Comparison of ENCODE assay signal across 6 cellular contexts in genomic region chr14:24243336-24243836, GRCh38. TPM values are rescaled to one million over a fixed set of nuclear protein-coding genes. Genes with fewer than 3 reads are reported as not detected.
DNase-seq lines count a peak whose midpoint lies in the region; ATAC-seq and TF ChIP-seq lines count a peak whose summit lies in the region.

No MANE protein-coding gene starts in this region.

- peak overlapping the region; percentile 98 for H3K27ac ChIP-seq in brain microvascular endothelial cell

- H3K4me1 Mint-ChIP-seq in nephron progenitor cell = peaks cover 41% of the 10 kb centered on the region

- intact Hi-C loops in Right ventricle myocardium superior (cut with DNase I) (loop anchor here (2.0 kb wide), 1 partner anchor 53 kb away; no protein-coding TSS in a partner anchor), cardiac septum (cut with DNase I) (loop anchor here (5.0 kb wide), 1 partner anchor 189 kb away; no protein-coding TSS in a partner anchor)

- no peaks in the 10 kb centered on the region for H3K27me3 ChIP-seq in brain microvascular endothelial cell (replicated peaks)

- TF ChIP-seq CTCF in brain microvascular endothelial cell (IDR thresholded peaks at IDR 0.05; ENCODE audit: low read depth, low read length, missing control alignments) (no peak), nephron progenitor cell (IDR thresholded peaks at IDR 0.05) (no peak)

- peaks cover 17% of the 10 kb centered on the region for H3K27me3 Mint-ChIP-seq in nephron progenitor cell (ENCODE audit: low read depth, poor library complexity)

- in situ Hi-C loops in brain microvascular endothelial cell (cut with HindIII; ENCODE audit: low pct_ligation_motif_present, low sequenced_read_pairs) = loop anchor here (10.0 kb wide), 1 partner anchor 51 kb away; the partner anchor contains the start of genes DHRS1 and NOP9

- H3K36me3 ChIP-seq in brain microvascular endothelial cell (replicated peaks) = peaks cover 25% of the 10 kb centered on the region

- H3K4me3 ChIP-seq in brain microvascular endothelial cell (ENCODE audit: low read depth, low read length) = peak overlapping the region; percentile 90

- DNase-seq in Right ventricle myocardium superior (no peak), cardiac septum (ENCODE audit: low spot score) (no peak), brain microvascular endothelial cell (peak; percentile 14), nephron progenitor cell (no peak), DMS114 treated with DMSO at 0.1 percent for 48 hours (lab: John Stamatoyannopoulos, UW; ENCODE audit: unreplicated experiment) (no peak)

- H3K36me3 Mint-ChIP-seq in nephron progenitor cell (ENCODE audit: low read depth) = peaks cover 13% of the 10 kb centered on the region

- H3K9me3 Mint-ChIP-seq in nephron progenitor cell = no peaks in the 10 kb centered on the region

- ATAC-seq in Right ventricle myocardium superior (ENCODE audit: poor library complexity) (peak; percentile 0), GM18502 (IDR thresholded peaks at IDR 0.05; ENCODE audit: poor library complexity, unreplicated experiment) (no peak)

- H3K4me3 Mint-ChIP-seq in nephron progenitor cell = peak overlapping the region; percentile 97

- peak overlapping the region; percentile 100 for H3K27ac Mint-ChIP-seq in nephron progenitor cell

RNA-seq across cellular contexts. Expression of gene TINF2, which starts 1.0 kb away (rescaled TPM):
- total RNA-seq in Right ventricle myocardium superior (28.7 TPM), cardiac septum (42.3 TPM)

RNA-seq across cellular contexts. Expression of gene GMPR2, which starts 10.7 kb away (rescaled TPM):
- 26.2 TPM for total RNA-seq in Right ventricle myocardium superior
- 33.2 TPM for total RNA-seq in cardiac septum

RNA-seq across cellular contexts. Expression of gene NEDD8, which starts 11.2 kb away (rescaled TPM):
- total RNA-seq in Right ventricle myocardium superior (212 TPM), cardiac septum (167 TPM)

RNA-seq across cellular contexts. Expression of gene TGM1, which starts 19.6 kb away (rescaled TPM):
- total RNA-seq in Right ventricle myocardium superior (1.1 TPM), cardiac septum (0.48 TPM)

RNA-seq across cellular contexts. Expression of gene MDP1, which starts 27.5 kb away (rescaled TPM):
- total RNA-seq in Right ventricle myocardium superior = 18.9 TPM
- total RNA-seq in cardiac septum = 16.7 TPM
